In genomic region chr3:2476996-2477395, GRCh38 we compare ENCODE assay signal across 24 cellular contexts.
"Had no signal": no experiment of that assay in that cellular context is flagged by ENCODE, and none has a peak within 500 bp of the region (broad histone marks: within the 10 kb centered on the region; RNA-seq: fewer than 3 reads in every experiment).

No MANE protein-coding gene starts in this region.

- H3K9me3 ChIP-seq: ovary, right lobe of liver, sigmoid colon, stomach, thoracic aorta, tibial artery, uterus had no signal

- ATAC-seq: naive thymus-derived CD4-positive, alpha-beta T cell; natural killer cell; right cardiac atrium; right lobe of liver; stimulated activated effector memory CD8-positive, alpha-beta T cell treated with anti-CD3 and anti-CD28 coated beads, Interleukin-12 subunit alpha, Interleukin-12 subunit beta, amount 100 ng/mL, for 72 hours; stimulated activated naive B cell treated with anti-CD40 and anti-IgM and Interleukin-4, amounts not matched to agents 10 μg/mL and 1 μg/mL and 100 μg/mL, for 72 hours had no signal

- H3K36me3 ChIP-seq: neural progenitor cell, ovary, right lobe of liver, sigmoid colon, stomach, thoracic aorta, tibial artery, upper lobe of left lung, uterus had no signal

- H3K27me3 ChIP-seq: neural progenitor cell, ovary, right lobe of liver, sigmoid colon, stomach, tibial artery, upper lobe of left lung, uterus had no signal

- H3K4me1 ChIP-seq: right lobe of liver, sigmoid colon, stomach, uterus had no signal

- H3K4me3 ChIP-seq: neural progenitor cell, ovary, right lobe of liver, sigmoid colon, stomach, thoracic aorta, tibial artery, upper lobe of left lung, uterus had no signal

- H3K27ac ChIP-seq: neural progenitor cell, ovary, parathyroid adenoma, right lobe of liver, sigmoid colon, stomach, thoracic aorta, tibial artery, upper lobe of left lung, uterus had no signal

- DNase-seq: naive thymus-derived CD4-positive, alpha-beta T cell; natural killer cell; occipital lobe; ovary; posterior cingulate gyrus; right cardiac atrium; right lobe of liver; sigmoid colon; small intestine; stimulated activated CD4-positive, alpha-beta T cell treated with anti-CD3 and anti-CD28 coated beads, Interleukin-15, amount 100 ng/mL, for 24 hours; stimulated activated CD4-positive, alpha-beta T cell treated with anti-CD3 and anti-CD28 coated beads, Interleukin-2, amount 100 ng/mL, for 24 hours; stimulated activated CD4-positive, alpha-beta T cell treated with anti-CD3 and anti-CD28 coated beads, Interleukin-2, amount 100 ng/mL, for 48 hours; stimulated activated CD4-positive, alpha-beta T cell treated with anti-CD3 and anti-CD28 coated beads, Interleukin-4, amount 100 ng/mL, for 24 hours; stimulated activated naive B cell treated with anti-CD40 and anti-IgM and Interleukin-4, amounts not matched to agents 10 μg/mL and 1 μg/mL and 100 μg/mL, for 72 hours; stimulated activated naive CD4-positive, alpha-beta T cell treated with Interleukin-2 at 50 U/mL for 16 hours; stomach; tibial artery; trophoblast cell; uterus had no signal
